19 cellular contexts compared by ENCODE assay signal in the genomic region with DNA sequence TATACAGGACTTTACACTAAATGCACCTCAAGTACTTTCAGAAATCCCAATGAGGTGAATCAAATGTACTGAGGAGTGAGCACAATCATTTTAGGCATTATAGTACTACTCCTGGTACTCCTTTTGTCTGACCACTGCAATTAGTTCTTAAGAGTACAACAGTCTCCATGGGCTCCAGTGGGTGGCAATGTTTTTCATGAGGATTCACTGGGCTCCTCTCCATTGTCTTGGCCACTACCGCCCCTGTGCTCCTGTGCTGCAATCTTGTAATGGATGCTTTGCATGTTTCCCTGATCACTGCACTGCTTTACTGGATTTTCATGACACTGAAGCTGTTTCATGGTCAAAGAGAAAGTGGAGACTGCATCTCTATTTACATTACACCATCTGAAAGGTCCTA.
DNase-seq lines count a peak whose midpoint lies in the region; ATAC-seq and TF ChIP-seq lines count a peak whose summit lies in the region.
"Had no signal": no experiment of that assay in that cellular context is flagged by ENCODE, and none has a peak within 500 bp of the region (broad histone marks: within the 10 kb centered on the region; RNA-seq: fewer than 3 reads in every experiment).

No MANE protein-coding gene starts in this region.

- H3K36me3 Mint-ChIP-seq in type B pancreatic cell, result no peaks in the 10 kb centered on the region
- H3K36me3 Mint-ChIP-seq: CD8-positive, alpha-beta memory T cell had no signal

- H3K27ac Mint-ChIP-seq in type B pancreatic cell, result no peak overlapping the region
- H3K27ac Mint-ChIP-seq: CD8-positive, alpha-beta memory T cell had no signal

- no peak overlapping the region for H3K4me3 Mint-ChIP-seq in type B pancreatic cell
- H3K4me3 Mint-ChIP-seq: CD8-positive, alpha-beta memory T cell had no signal

- ATAC-seq in sciatic nerve, result no peak
- ATAC-seq: pancreas had no signal

- H3K27me3 ChIP-seq in BE2C (no peaks in the 10 kb centered on the region), H7 (ENCODE audit: control insufficient read depth, insufficient read depth, low read length) (no peaks in the 10 kb centered on the region), adipocyte (replicated peaks; ENCODE audit: control insufficient read depth, insufficient read depth, low read length) (no peaks in the 10 kb centered on the region)
- H3K27me3 ChIP-seq: pancreas had no signal

- no peaks in the 10 kb centered on the region for H3K9me3 Mint-ChIP-seq in type B pancreatic cell

- H3K4me1 Mint-ChIP-seq in type B pancreatic cell (ENCODE audit: unreplicated experiment), result no peaks in the 10 kb centered on the region
- H3K4me1 Mint-ChIP-seq: CD8-positive, alpha-beta memory T cell had no signal

- no peaks in the 10 kb centered on the region for H3K4me1 ChIP-seq in BE2C
- no peaks in the 10 kb centered on the region for H3K4me1 ChIP-seq in adipocyte (ENCODE audit: control insufficient read depth, insufficient read depth, low read length)
- H3K4me1 ChIP-seq: left ventricle myocardium inferior, pancreas had no signal

- no peaks in the 10 kb centered on the region for H3K27me3 Mint-ChIP-seq in type B pancreatic cell
- H3K27me3 Mint-ChIP-seq: CD8-positive, alpha-beta memory T cell had no signal

- no peaks in the 10 kb centered on the region for H3K9me3 ChIP-seq in BE2C
- no peaks in the 10 kb centered on the region for H3K9me3 ChIP-seq in adipocyte (ENCODE audit: control insufficient read depth, low read length)
- H3K9me3 ChIP-seq: left ventricle myocardium inferior, pancreas had no signal

- H3K36me3 ChIP-seq in BE2C (no peaks in the 10 kb centered on the region), H7 (replicated peaks; ENCODE audit: control insufficient read depth, insufficient read depth, low read length) (no peaks in the 10 kb centered on the region), adipocyte (ENCODE audit: control insufficient read depth, insufficient read depth, low read length, severe bottlenecking) (no peaks in the 10 kb centered on the region)
- H3K36me3 ChIP-seq: left ventricle myocardium inferior, pancreas, WERI-Rb-1 had no signal

- intact Hi-C loops in sciatic nerve (cut with DNase I), result no loop called here

- 0 out of 2 replicates have a peak, but pooled peaks have one; percentile 4 for TF ChIP-seq CTCF in BE2C (IDR thresholded peaks at IDR 0.05; ENCODE audit: low read depth, low read length)
- TF ChIP-seq CTCF in type B pancreatic cell (conservative IDR thresholded peaks at IDR 0.05), result no peak
- no peak for TF ChIP-seq CTCF in GM20000 (IDR thresholded peaks at IDR 0.05; ENCODE audit: extremely low read depth, missing control alignments)

- H3K4me3 ChIP-seq in BE2C (ENCODE audit: low read depth, low read length), result no peak overlapping the region
- H3K4me3 ChIP-seq in H7 (ENCODE audit: insufficient read depth, low read depth, low read length), result no peak overlapping the region
- H3K4me3 ChIP-seq in adipocyte (ENCODE audit: low read length), result no peak overlapping the region
- H3K4me3 ChIP-seq: left ventricle myocardium inferior, pancreas had no signal

- H3K9ac ChIP-seq in adipocyte (ENCODE audit: low read length), result no peak overlapping the region

- no peak for DNase-seq in BE2C
- DNase-seq in H7, result peak; percentile 0
- peak; percentile 32 for DNase-seq in adipocyte (ENCODE audit: low read depth)
- DNase-seq in iPS-NIHi7 (ENCODE audit: extremely low spot score), result peak; percentile 43
- no peak for DNase-seq in sciatic nerve (ENCODE audit: low spot score)
- no peak for DNase-seq in NCI-H524 (lab: John Stamatoyannopoulos, UW)
- DNase-seq in type B pancreatic cell (ENCODE audit: extremely low spot score, unreplicated experiment), result no peak
- DNase-seq in GM20000 (ENCODE audit: low spot score), result no peak
- DNase-seq: activated CD4-positive, alpha-beta T cell treated with anti-CD3 and anti-CD28 coated beads, Interleukin-2, amount 50 U/mL, for 48 hours; activated naive CD4-positive, alpha-beta T cell; activated T-cell treated with anti-CD3 and anti-CD28 coated beads for 4 hours; CD8-positive, alpha-beta memory T cell; left ventricle myocardium inferior; NCI-H1436 treated with DMSO at 0.1 percent for 48 hours; NCI-H2227 treated with DMSO at 0.1 percent for 48 hours; pancreas; Right ventricle myocardium superior; stimulated activated CD4-positive, alpha-beta T cell treated with anti-CD3 and anti-CD28 coated beads, Interleukin-4, amount 100 ng/mL, for 4 hours; WERI-Rb-1 had no signal

Comparison
In these comparisons a context has a peak if more than half of its experiments do, and no peak if none do; other contexts are left out.
1. DNase-seq: peak in H7 (single experiment), adipocyte (single experiment) and iPS-NIHi7 (single experiment); none in BE2C (single experiment), sciatic nerve (single experiment), NCI-H524 (0 of 2), type B pancreatic cell (single experiment) and GM20000 (single experiment).